In genomic region chr10:74244097-74244685, GRCh38 we compare ENCODE assay signal across 1 cellular context.
TF ChIP-seq lines count a peak whose summit lies in the region.

No MANE protein-coding gene starts in this region.

TF ChIP-seq in K562, 482 proteins besides CTCF, POLR2A, EP300 and RAD21 (continued from another document):
- TF ChIP-seq FOXO4 (CRISPR knock-in tag; IDR thresholded peaks at IDR 0.05): no peak
- no peak for TF ChIP-seq YY1 (IDR thresholded peaks at IDR 0.05; ENCODE audit: borderline replicate concordance in 1 of 3, control insufficient read depth in 1 of 3, extremely low read depth in 1 of 3, insufficient read depth in 3 of 3, insufficient read length in 1 of 3, insufficient replicate concordance in 2 of 3, low read depth in 1 of 3, low read length in 2 of 3)
- TF ChIP-seq KHSRP (IDR thresholded peaks at IDR 0.05): no peak
- peak; percentile 16; the same call in 1 of the 2 replicates for TF ChIP-seq EP400 (IDR thresholded peaks at IDR 0.05)
- no peak for TF ChIP-seq NR2C2 (CRISPR knock-in tag; IDR thresholded peaks at IDR 0.05)
- TF ChIP-seq NR2C2 (tag; IDR thresholded peaks at IDR 0.05): 0 out of 2 replicates have a peak, but pooled peaks have one; percentile 23
- no peak for TF ChIP-seq BRF2 (IDR thresholded peaks at IDR 0.05; ENCODE audit: borderline replicate concordance, insufficient read depth, insufficient read length)
- no peak for TF ChIP-seq TARDBP (IDR thresholded peaks at IDR 0.05)
- TF ChIP-seq POLR2H (tag; IDR thresholded peaks at IDR 0.05; ENCODE audit: low read depth): peak; percentile 52; the same call in 1 of the 2 replicates
- TF ChIP-seq VEZF1 (CRISPR knock-in tag; IDR thresholded peaks at IDR 0.05): 0 out of 2 replicates have a peak, but pooled peaks have one; percentile 13
TF ChIP-seq in K562: peak in this region for 5.
